Comparison of ENCODE assay signal across 8 cellular contexts in genomic region chr15:60592386-60593339, GRCh38.
DNase-seq lines count a peak whose midpoint lies in the region; ATAC-seq, FAIRE-seq and TF ChIP-seq lines count a peak whose summit lies in the region.

No MANE protein-coding gene starts in this region.

- peak; percentile 82 for TF ChIP-seq POLR2A in IMR-90 (IDR thresholded peaks at IDR 0.05; ENCODE audit: low read depth, low read length)
- peak; percentile 30 to 80 for TF ChIP-seq POLR2A in suprapubic skin (IDR thresholded peaks at IDR 0.05)

- POLR2A ChIA-PET in IMR-90 (lab: Charles Lee; ENCODE audit: unreplicated experiment) = no interaction called here
- POLR2A ChIA-PET in RWPE1 (lab: Yijun Ruan, JAX; ENCODE audit: low non-redundant PET) = interaction anchor here (0.6 kb wide), 1 partner anchor 324 kb away, joined by 3 read pairs; no protein-coding TSS in a partner anchor

- H3K4ac ChIP-seq in IMR-90 (ENCODE audit: low read depth, low read length) = no peak overlapping the region

- in situ Hi-C loops in IMR-90 (cut with MboI; ENCODE audit: low sequenced_read_pairs) = no loop called here

- H2BK120ac ChIP-seq in IMR-90 (ENCODE audit: low read depth, low read length) = no peak overlapping the region

- H3K36me3 ChIP-seq in IMR-90 (ENCODE audit: control insufficient read depth, insufficient read depth, low read length) (no peaks in the 10 kb centered on the region), suprapubic skin (no peaks in the 10 kb centered on the region)

- peaks cover 3 to 4% of the 10 kb centered on the region in 2 experiments; a peak in 2 of 4 replicates for H3K79me1 ChIP-seq in IMR-90 (ENCODE audit: low read depth in 1 of 2, low read length in 2 of 2)

- intact Hi-C loops in IMR-90 (cut with micrococcal nuclease) = loop anchor here (10.0 kb wide), 2 partner anchors 162 to 232 kb away; no protein-coding TSS in a partner anchor

- peak overlapping the region; percentile 87 for H2AFZ ChIP-seq in IMR-90 (replicated peaks; ENCODE audit: low read length, poor library complexity)

- peaks cover 18% of the 10 kb centered on the region for H3K27me3 ChIP-seq in IMR-90 (ENCODE audit: control insufficient read depth, insufficient read depth, low read length)
- H3K27me3 ChIP-seq in suprapubic skin = no peaks in the 10 kb centered on the region

- TF ChIP-seq RAD21 in IMR-90 (IDR thresholded peaks at IDR 0.05; ENCODE audit: low read length) = no peak

- ATAC-seq in GM21515 (IDR thresholded peaks at IDR 0.05; ENCODE audit: unreplicated experiment) (peak; percentile 75), IMR-90 (ENCODE audit: low read depth) (peak; percentile 86)

- CTCF ChIA-PET in IMR-90 (lab: Yijun Ruan, JAX) = interaction anchor here (0.5 to 1.4 kb wide), 6 partner anchors 10 to 375 kb away, joined by 3 to 7 read pairs (median 4); no protein-coding TSS in a partner anchor
- CTCF ChIA-PET in RWPE1 (lab: Yijun Ruan, JAX) = interaction anchor here (0.6 to 2.0 kb wide), 8 partner anchors 19 to 329 kb away, joined by 3 to 9 read pairs (median 3); no protein-coding TSS in a partner anchor

- H2BK5ac ChIP-seq in IMR-90 (ENCODE audit: low read depth, low read length, poor library complexity, severe bottlenecking) = no peak overlapping the region

- H3K4me3 ChIP-seq in IMR-90 (ENCODE audit: insufficient read depth, low read depth, low read length) (peak overlapping the region; percentile 94), suprapubic skin (peak overlapping the region; percentile 92)

- no peak overlapping the region; the same call in 1 of the 2 replicates for H4K91ac ChIP-seq in IMR-90 (ENCODE audit: insufficient read depth, low read depth, low read length)

- H2BK20ac ChIP-seq in IMR-90 (ENCODE audit: low read depth, low read length) = no peak overlapping the region

- peak overlapping the region; percentile 21; the same call in 1 of the 2 replicates for H3K9ac ChIP-seq in IMR-90 (ENCODE audit: low read depth, low read length)

- 0 out of 2 replicates have a peak, but pooled peaks cover 3% of the 10 kb centered on the region for H3K9me1 ChIP-seq in IMR-90 (ENCODE audit: insufficient read depth, low read length)

- H2AK9ac ChIP-seq in IMR-90 (replicated peaks; ENCODE audit: low read depth, low read length, poor library complexity) = no peak overlapping the region

- peak overlapping the region; percentile 68 for H3K4me2 ChIP-seq in IMR-90 (ENCODE audit: low read depth, low read length)

- H3K14ac ChIP-seq in IMR-90 (replicated peaks; ENCODE audit: low read depth, low read length) = no peak overlapping the region

- peak overlapping the region; percentile 80; the same call in 1 of the 2 replicates for H3K27ac ChIP-seq in IMR-90 (ENCODE audit: insufficient read depth, low read length)
- peak overlapping the region; percentile 51 for H3K27ac ChIP-seq in RWPE1
- peak overlapping the region; percentile 96 for H3K27ac ChIP-seq in suprapubic skin

- no peak overlapping the region for H3K56ac ChIP-seq in IMR-90 (ENCODE audit: extremely low read depth, insufficient read depth, low read length)

- 3% methylated on average over 61 of the region's 91 CpGs; no CpG with 5 or more reads in 1 of the 2 experiments for WGBS in IMR-90 (ENCODE audit: extremely low coverage in 2 of 2, insufficient read length in 1 of 2), 2 experiments
- 16% methylated on average over 8 of the region's 91 CpGs for WGBS in suprapubic skin

- H3K4me1 ChIP-seq in IMR-90 (ENCODE audit: control insufficient read depth, insufficient read depth, low read length) (peaks cover 5% of the 10 kb centered on the region; the same call in 1 of the 2 replicates), suprapubic skin (peaks cover 8% of the 10 kb centered on the region)

- H4K8ac ChIP-seq in IMR-90 (ENCODE audit: low read depth in 2 of 2, low read length in 2 of 2) = 0 out of 4 replicates have a peak overlapping the region, but pooled peaks of 1 of the 2 experiments have one; percentile 51

- H3K23ac ChIP-seq in IMR-90 (ENCODE audit: low read depth, low read length) = no peak overlapping the region

- no peak overlapping the region for H2BK15ac ChIP-seq in IMR-90 (ENCODE audit: low read depth, low read length)

- TF ChIP-seq CTCF in D721Med (IDR thresholded peaks at IDR 0.05; ENCODE audit: insufficient read depth, missing control alignments) (peak; percentile 19), IMR-90 (conservative IDR thresholded peaks at IDR 0.05; ENCODE audit: low read depth, low read length) (peak; percentile 22; the same call in 1 of the 2 replicates), RWPE1 (conservative IDR thresholded peaks at IDR 0.05; ENCODE audit: low read depth) (peak; percentile 28), suprapubic skin (IDR thresholded peaks at IDR 0.05) (no peak)

- dilution Hi-C loops in IMR-90 (cut with HindIII; ENCODE audit: low sequenced_read_pairs, unreplicated experiment) = no loop called here

- no peak overlapping the region for H2AK5ac ChIP-seq in IMR-90 (ENCODE audit: low read depth, low read length)

- TF ChIP-seq EP300 in suprapubic skin (IDR thresholded peaks at IDR 0.05) = no peak

- 0 out of 2 replicates have a peak overlapping the region, but pooled peaks have one; percentile 3 for H4K5ac ChIP-seq in IMR-90 (ENCODE audit: low read depth, low read length)

- no peak for FAIRE-seq in D721Med (lab: Jason Lieb, UNC)

- H4K20me1 ChIP-seq in IMR-90 (ENCODE audit: insufficient read depth, low read length) = no peaks in the 10 kb centered on the region

- no peaks in the 10 kb centered on the region for H3K9me3 ChIP-seq in IMR-90 (ENCODE audit: control insufficient read depth, insufficient read depth, low read length)
- H3K9me3 ChIP-seq in suprapubic skin = no peaks in the 10 kb centered on the region

- peak overlapping the region; percentile 8; the same call in 1 of the 2 replicates for H3K18ac ChIP-seq in IMR-90 (ENCODE audit: low read depth, low read length)

- BruUV-seq in IMR-90 (replicated peaks; lab: Mats Ljungman, UMichigan) = no TSS peak

- DNase-seq in D721Med (ENCODE audit: insufficient read length, low spot score) = no peak
- DNase-seq in IMR-90 = peak; percentile 68
- peak; percentile 68 for DNase-seq in RWPE1 (ENCODE audit: low spot score)
- peak; percentile 65 for DNase-seq in activated gamma-delta T cell treated with anti-CD3 and anti-CD28 coated beads, Interleukin-2, amount 50 U/mL, for 16 hours (ENCODE audit: low read depth)
- peak; percentile 65 for DNase-seq in germinal center (ENCODE audit: low spot score)
- peak; percentile 68 for DNase-seq in occipital lobe (lab: John Stamatoyannopoulos, UW)
- peak; percentile 89 for DNase-seq in suprapubic skin (ENCODE audit: low spot score in 2 of 2)

TF ChIP-seq in IMR-90, 13 proteins besides CTCF, POLR2A, EP300 and RAD21:
- no peak for TF ChIP-seq FOS (IDR thresholded peaks at IDR 0.05; ENCODE audit: low read depth, low read length)
- TF ChIP-seq MAZ (IDR thresholded peaks at IDR 0.05; ENCODE audit: borderline replicate concordance, low read depth, low read length) = peak; percentile 89; the same call in 1 of the 2 replicates
- TF ChIP-seq USF2 (IDR thresholded peaks at IDR 0.05; ENCODE audit: low read depth, low read length) = peak; percentile 90

Comparison
In these comparisons a context has a peak if more than half of its experiments do, and no peak if none do; other contexts are left out.
1. CTCF ChIP-seq: peak in D721Med (single experiment), IMR-90 (single experiment) and RWPE1 (single experiment); none in suprapubic skin (0 of 2).
2. Peak in every context shown above with its lines, with median percentiles within 50 percentile points of each other: H3K27ac ChIP-seq.